In the genomic region with DNA sequence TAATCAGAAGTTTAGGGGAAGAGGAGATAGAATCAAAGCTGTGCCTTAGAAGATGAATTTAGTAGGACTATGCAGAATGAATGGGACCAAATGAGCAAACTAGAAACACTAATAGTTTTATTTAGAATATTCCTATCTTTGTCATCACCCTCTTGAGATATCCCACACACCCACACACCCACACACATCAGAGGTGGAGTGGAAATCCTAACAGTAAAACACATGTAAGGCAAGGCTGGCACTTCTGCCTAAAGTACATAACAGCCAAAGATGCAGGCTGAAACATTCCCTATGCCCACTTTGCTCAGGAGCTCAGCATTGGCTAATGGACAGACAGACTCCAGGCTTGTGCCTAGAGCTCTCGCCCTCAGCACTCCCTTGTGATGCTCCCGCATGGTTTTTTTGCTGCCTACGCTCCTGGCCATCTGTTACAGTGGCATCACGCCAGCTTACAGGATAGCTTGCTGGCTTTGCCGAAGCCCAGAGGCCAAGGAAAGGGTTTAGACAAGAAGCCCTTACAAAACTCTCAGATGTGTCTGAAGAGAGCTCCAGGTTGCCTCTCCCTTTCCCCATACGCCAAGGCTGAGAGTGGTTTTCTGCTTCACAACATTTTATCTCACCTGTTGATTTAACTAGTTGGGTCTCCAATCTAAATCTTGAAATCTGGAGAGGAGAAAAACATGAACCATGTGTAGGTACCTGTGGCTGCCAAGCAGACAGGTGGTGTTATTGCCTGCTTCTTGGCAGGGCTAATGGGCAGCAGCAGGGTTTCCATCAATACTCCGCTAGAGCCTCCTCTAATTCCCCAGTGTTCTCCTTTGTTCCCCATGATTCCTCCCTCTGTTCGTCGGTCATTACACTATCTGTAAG, we compare ENCODE assay signal across 13 cellular contexts.
DNase-seq lines count a peak whose midpoint lies in the region; ATAC-seq and TF ChIP-seq lines count a peak whose summit lies in the region.
"Had no signal": no experiment of that assay in that cellular context is flagged by ENCODE, and none has a peak within 500 bp of the region (broad histone marks: within the 10 kb centered on the region; RNA-seq: fewer than 3 reads in every experiment).

No MANE protein-coding gene starts in this region.

- H3K4me3 ChIP-seq in HEK293 (ENCODE audit: low read depth, low read length) (no peak overlapping the region), fibroblast of mammary gland (ENCODE audit: control insufficient read depth, low read depth, low read length) (no peak overlapping the region), right lobe of liver (no peak overlapping the region)

- no peaks in the 10 kb centered on the region for H3K9me3 ChIP-seq in HEK293 (ENCODE audit: control insufficient read depth, insufficient read depth, low read depth, low read length)
- no peaks in the 10 kb centered on the region for H3K9me3 ChIP-seq in right lobe of liver

- TF ChIP-seq POLR2A in right lobe of liver (IDR thresholded peaks at IDR 0.05), result no peak

- no peak for TF ChIP-seq CTCF in HEK293 (tag by site-specific recombination; IDR thresholded peaks at IDR 0.05)
- no peak for TF ChIP-seq CTCF in fibroblast of mammary gland (conservative IDR thresholded peaks at IDR 0.05; ENCODE audit: control insufficient read depth, insufficient read depth, low read depth, low read length)
- TF ChIP-seq CTCF in right lobe of liver (IDR thresholded peaks at IDR 0.05), result no peak

- H3K27me3 ChIP-seq in right lobe of liver, result no peaks in the 10 kb centered on the region

- POLR2A ChIA-PET in HEK293 (lab: Yijun Ruan, JAX), result no interaction called here

- peak; percentile 24 for DNase-seq in AG20443 (ENCODE audit: low spot score)
- DNase-seq in NCI-H446 (lab: John Stamatoyannopoulos, UW), result peak; percentile 98 to 99
- peak; percentile 16 for DNase-seq in fibroblast of mammary gland (ENCODE audit: low read depth)
- no peak for DNase-seq in T-helper 9 cell
- no peak for DNase-seq in T-helper 2 cell
- DNase-seq in right lobe of liver, result no peak
- DNase-seq in stimulated activated CD4-positive, alpha-beta T cell treated with anti-CD3 and anti-CD28 coated beads, Interleukin-12 subunit alpha, Interleukin-12 subunit beta, amount 100 ng/mL, for 4 hours, result no peak
- DNase-seq: activated CD4-positive, alpha-beta T cell treated with anti-CD3 and anti-CD28 coated beads for 36 hours; activated naive CD8-positive, alpha-beta T cell treated with anti-CD3 and anti-CD28 coated beads for 36 hours; NCI-H510A; T-helper 17 cell had no signal

- intact Hi-C loops in right lobe of liver (cut with DNase I), result no loop called here

- WGBS in right lobe of liver (ENCODE audit: insufficient coverage, low coverage, low lambda C conversion rate, missing lambda C conversion rate), result 56% methylated on average over 7 of the region's 9 CpGs

- no peaks in the 10 kb centered on the region for H3K36me3 ChIP-seq in HEK293 (ENCODE audit: control insufficient read depth in 2 of 2, insufficient read depth in 1 of 2, low read length in 2 of 2)
- H3K36me3 ChIP-seq in right lobe of liver, result no peaks in the 10 kb centered on the region

- CTCF ChIA-PET in HEK293 (lab: Yijun Ruan, JAX), result interaction anchor here (0.6 to 0.7 kb wide), 3 partner anchors 134 to 806 kb away, joined by 3 to 5 read pairs (median 4); no protein-coding TSS in a partner anchor

- H3K4me1 ChIP-seq in HEK293 (ENCODE audit: control insufficient read depth, insufficient read depth, low read length) (no peaks in the 10 kb centered on the region), right lobe of liver (no peaks in the 10 kb centered on the region)

- H3K27ac ChIP-seq in HEK293 (ENCODE audit: extremely low read depth, low read depth, low read length) (no peak overlapping the region), right lobe of liver (no peak overlapping the region)
- H3K27ac ChIP-seq: parathyroid adenoma had no signal

- ATAC-seq in right lobe of liver, result no peak
- ATAC-seq: activated CD4-positive, alpha-beta T cell treated with anti-CD3 and anti-CD28 coated beads for 36 hours; T-helper 17 cell had no signal

TF ChIP-seq in HEK293, 187 proteins besides CTCF, POLR2A, EP300 and RAD21:
- TF ChIP-seq EGR2 (tag by site-specific recombination; IDR thresholded peaks at IDR 0.05; ENCODE audit: low read depth) (0 out of 2 replicates have a peak, but pooled peaks have one; percentile 29), ZFHX2 (tag by site-specific recombination; conservative IDR thresholded peaks at IDR 0.05) (no peak), ZNF473 (tag by site-specific recombination; IDR thresholded peaks at IDR 0.05) (no peak), ZNF23 (tag by site-specific recombination; IDR thresholded peaks at IDR 0.05; ENCODE audit: borderline replicate concordance) (no peak), SCRT2 (tag by site-specific recombination; IDR thresholded peaks at IDR 0.05) (peak; percentile 65; the same call in 1 of the 2 replicates)

Comparison
In these comparisons a context has a peak if more than half of its experiments do, and no peak if none do; other contexts are left out.
1. DNase-seq: peak in AG20443 (single experiment), NCI-H446 (2 of 2) and fibroblast of mammary gland (single experiment); none in T-helper 9 cell (single experiment), T-helper 2 cell (0 of 5), right lobe of liver (0 of 3) and stimulated activated CD4-positive, alpha-beta T cell treated with anti-CD3 and anti-CD28 coated beads, Interleukin-12 subunit alpha, Interleukin-12 subunit beta, amount 100 ng/mL, for 4 hours (single experiment).